In the genomic region with DNA sequence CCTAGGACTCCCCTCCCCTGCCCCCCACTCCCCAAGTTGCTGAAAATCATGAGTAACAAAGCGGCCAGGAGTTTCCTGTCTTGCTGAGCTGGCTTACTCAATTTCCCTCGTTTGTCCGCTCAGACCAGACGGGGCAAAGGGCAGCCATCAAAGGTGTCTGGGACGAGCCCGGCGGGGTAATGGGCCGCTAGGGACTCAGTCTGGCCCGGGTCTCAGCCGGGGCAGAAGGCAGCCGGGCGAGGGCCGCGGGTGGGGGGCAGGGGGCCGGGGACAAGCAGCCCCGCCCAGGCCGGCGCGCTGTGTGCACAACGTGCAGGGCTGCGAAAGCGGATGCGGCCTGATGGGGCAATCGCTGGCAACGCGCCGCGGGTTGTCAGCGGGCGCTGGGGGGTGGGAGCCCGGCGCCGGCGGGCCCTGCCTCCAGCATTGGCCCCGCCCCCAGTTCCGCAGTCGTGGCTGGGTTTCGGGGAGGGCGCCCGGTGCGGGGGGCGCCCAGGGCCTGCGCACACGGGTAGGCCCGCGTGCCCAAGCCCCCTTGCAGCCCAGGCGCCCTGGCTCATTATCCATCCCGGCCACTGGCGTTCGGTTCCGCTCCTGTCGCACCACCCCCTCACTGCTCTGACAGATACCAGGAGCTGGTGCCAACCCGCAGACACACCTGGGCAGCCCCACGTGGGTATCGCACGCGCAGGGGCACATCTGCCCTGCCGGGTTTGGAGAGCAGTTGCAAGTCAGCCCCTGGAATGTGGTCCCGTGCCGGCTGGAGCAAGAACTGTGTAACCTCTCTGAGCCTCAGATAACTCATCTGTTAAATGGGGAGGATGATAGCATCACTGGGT, we compare ENCODE assay signal across 1 cellular context.
TF ChIP-seq lines count a peak whose summit lies in the region.

No MANE protein-coding gene starts in this region.

TF ChIP-seq in HepG2, 621 proteins besides CTCF, POLR2A, EP300 and RAD21 (continued from another document and continues in another):
- TF ChIP-seq, protein P1, sequence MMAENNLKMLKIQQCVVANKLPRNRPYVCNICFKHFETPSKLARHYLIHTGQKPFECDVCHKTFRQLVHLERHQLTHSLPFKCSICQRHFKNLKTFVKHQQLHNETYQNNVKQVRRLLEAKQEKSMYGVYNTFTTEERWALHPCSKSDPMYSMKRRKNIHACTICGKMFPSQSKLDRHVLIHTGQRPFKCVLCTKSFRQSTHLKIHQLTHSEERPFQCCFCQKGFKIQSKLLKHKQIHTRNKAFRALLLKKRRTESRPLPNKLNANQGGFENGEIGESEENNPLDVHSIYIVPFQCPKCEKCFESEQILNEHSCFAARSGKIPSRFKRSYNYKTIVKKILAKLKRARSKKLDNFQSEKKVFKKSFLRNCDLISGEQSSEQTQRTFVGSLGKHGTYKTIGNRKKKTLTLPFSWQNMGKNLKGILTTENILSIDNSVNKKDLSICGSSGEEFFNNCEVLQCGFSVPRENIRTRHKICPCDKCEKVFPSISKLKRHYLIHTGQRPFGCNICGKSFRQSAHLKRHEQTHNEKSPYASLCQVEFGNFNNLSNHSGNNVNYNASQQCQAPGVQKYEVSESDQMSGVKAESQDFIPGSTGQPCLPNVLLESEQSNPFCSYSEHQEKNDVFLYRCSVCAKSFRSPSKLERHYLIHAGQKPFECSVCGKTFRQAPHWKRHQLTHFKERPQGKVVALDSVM (CRISPR knock-in tag; IDR thresholded peaks at IDR 0.05): no peak
- TF ChIP-seq FOXP1 (IDR thresholded peaks at IDR 0.05): no peak
- peak; percentile 45; the same call in 1 of the 2 replicates for TF ChIP-seq FOXP1 (CRISPR knock-in tag; IDR thresholded peaks at IDR 0.05)
- TF ChIP-seq KDM6A (CRISPR knock-in tag; IDR thresholded peaks at IDR 0.05; ENCODE audit: low read depth): peak; percentile 67; the same call in 1 of the 2 replicates
- no peak for TF ChIP-seq ZNF773 (CRISPR knock-in tag; IDR thresholded peaks at IDR 0.05; ENCODE audit: borderline replicate concordance)
- TF ChIP-seq MAFK (conservative IDR thresholded peaks at IDR 0.05 in 1 of 2, IDR thresholded peaks at IDR 0.05 in 1 of 2; ENCODE audit: low read length in 2 of 2): no peak
- no peak for TF ChIP-seq CHCHD3 (CRISPR knock-in tag; IDR thresholded peaks at IDR 0.05)
- TF ChIP-seq IKZF1 (IDR thresholded peaks at IDR 0.05): no peak
- TF ChIP-seq, protein P2, sequence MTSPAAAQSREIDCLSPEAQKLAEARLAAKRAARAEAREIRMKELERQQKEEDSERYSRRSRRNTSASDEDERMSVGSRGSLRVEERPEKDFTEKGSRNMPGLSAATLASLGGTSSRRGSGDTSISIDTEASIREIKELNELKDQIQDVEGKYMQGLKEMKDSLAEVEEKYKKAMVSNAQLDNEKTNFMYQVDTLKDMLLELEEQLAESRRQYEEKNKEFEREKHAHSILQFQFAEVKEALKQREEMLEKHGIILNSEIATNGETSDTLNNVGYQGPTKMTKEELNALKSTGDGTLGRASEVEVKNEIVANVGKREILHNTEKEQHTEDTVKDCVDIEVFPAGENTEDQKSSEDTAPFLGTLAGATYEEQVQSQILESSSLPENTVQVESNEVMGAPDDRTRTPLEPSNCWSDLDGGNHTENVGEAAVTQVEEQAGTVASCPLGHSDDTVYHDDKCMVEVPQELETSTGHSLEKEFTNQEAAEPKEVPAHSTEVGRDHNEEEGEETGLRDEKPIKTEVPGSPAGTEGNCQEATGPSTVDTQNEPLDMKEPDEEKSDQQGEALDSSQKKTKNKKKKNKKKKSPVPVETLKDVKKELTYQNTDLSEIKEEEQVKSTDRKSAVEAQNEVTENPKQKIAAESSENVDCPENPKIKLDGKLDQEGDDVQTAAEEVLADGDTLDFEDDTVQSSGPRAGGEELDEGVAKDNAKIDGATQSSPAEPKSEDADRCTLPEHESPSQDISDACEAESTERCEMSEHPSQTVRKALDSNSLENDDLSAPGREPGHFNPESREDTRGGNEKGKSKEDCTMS (CRISPR knock-in tag; conservative IDR thresholded peaks at IDR 0.05): no peak
- TF ChIP-seq, protein P3, sequence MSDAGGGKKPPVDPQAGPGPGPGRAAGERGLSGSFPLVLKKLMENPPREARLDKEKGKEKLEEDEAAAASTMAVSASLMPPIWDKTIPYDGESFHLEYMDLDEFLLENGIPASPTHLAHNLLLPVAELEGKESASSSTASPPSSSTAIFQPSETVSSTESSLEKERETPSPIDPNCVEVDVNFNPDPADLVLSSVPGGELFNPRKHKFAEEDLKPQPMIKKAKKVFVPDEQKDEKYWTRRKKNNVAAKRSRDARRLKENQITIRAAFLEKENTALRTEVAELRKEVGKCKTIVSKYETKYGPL (CRISPR knock-in tag; IDR thresholded peaks at IDR 0.05): no peak
- TF ChIP-seq ZNF629 (CRISPR knock-in tag; conservative IDR thresholded peaks at IDR 0.05): peak; percentile 95
- TF ChIP-seq POLR2AphosphoS2 (IDR thresholded peaks at IDR 0.05; ENCODE audit: low read depth, low read length): no peak
- TF ChIP-seq ZFP90 (CRISPR knock-in tag; IDR thresholded peaks at IDR 0.05; ENCODE audit: borderline replicate concordance): no peak
- TF ChIP-seq, protein P4, sequence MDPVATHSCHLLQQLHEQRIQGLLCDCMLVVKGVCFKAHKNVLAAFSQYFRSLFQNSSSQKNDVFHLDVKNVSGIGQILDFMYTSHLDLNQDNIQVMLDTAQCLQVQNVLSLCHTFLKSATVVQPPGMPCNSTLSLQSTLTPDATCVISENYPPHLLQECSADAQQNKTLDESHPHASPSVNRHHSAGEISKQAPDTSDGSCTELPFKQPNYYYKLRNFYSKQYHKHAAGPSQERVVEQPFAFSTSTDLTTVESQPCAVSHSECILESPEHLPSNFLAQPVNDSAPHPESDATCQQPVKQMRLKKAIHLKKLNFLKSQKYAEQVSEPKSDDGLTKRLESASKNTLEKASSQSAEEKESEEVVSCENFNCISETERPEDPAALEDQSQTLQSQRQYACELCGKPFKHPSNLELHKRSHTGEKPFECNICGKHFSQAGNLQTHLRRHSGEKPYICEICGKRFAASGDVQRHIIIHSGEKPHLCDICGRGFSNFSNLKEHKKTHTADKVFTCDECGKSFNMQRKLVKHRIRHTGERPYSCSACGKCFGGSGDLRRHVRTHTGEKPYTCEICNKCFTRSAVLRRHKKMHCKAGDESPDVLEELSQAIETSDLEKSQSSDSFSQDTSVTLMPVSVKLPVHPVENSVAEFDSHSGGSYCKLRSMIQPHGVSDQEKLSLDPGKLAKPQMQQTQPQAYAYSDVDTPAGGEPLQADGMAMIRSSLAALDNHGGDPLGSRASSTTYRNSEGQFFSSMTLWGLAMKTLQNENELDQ (CRISPR knock-in tag; IDR thresholded peaks at IDR 0.05; ENCODE audit: borderline replicate concordance): no peak
- no peak for TF ChIP-seq NFKBIZ (CRISPR knock-in tag; IDR thresholded peaks at IDR 0.05)
- no peak for TF ChIP-seq FOSL2 (CRISPR knock-in tag; IDR thresholded peaks at IDR 0.05)
- no peak for TF ChIP-seq MEIS1 (CRISPR knock-in tag; IDR thresholded peaks at IDR 0.05; ENCODE audit: borderline replicate concordance)
- no peak for TF ChIP-seq ZNF558 (CRISPR knock-in tag; IDR thresholded peaks at IDR 0.05; ENCODE audit: borderline replicate concordance)
- TF ChIP-seq, protein P5, sequence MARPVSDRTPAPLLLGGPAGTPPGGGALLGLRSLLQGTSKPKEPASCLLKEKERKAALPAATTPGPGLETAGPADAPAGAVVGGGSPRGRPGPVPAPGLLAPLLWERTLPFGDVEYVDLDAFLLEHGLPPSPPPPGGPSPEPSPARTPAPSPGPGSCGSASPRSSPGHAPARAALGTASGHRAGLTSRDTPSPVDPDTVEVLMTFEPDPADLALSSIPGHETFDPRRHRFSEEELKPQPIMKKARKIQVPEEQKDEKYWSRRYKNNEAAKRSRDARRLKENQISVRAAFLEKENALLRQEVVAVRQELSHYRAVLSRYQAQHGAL (CRISPR knock-in tag; IDR thresholded peaks at IDR 0.05; ENCODE audit: not compliant biosample characterization): no peak
- peak; percentile 84 for TF ChIP-seq RARA (CRISPR knock-in tag; IDR thresholded peaks at IDR 0.05)
- TF ChIP-seq CREM (IDR thresholded peaks at IDR 0.05): peak; percentile 45; the same call in 1 of the 2 replicates
- no peak for TF ChIP-seq CREM (CRISPR knock-in tag; IDR thresholded peaks at IDR 0.05)
- TF ChIP-seq GTF2F1 (IDR thresholded peaks at IDR 0.05; ENCODE audit: low read length): no peak
- TF ChIP-seq FOXM1 (CRISPR knock-in tag; IDR thresholded peaks at IDR 0.05): no peak
- TF ChIP-seq ZNF776 (CRISPR knock-in tag; IDR thresholded peaks at IDR 0.05): 0 out of 2 replicates have a peak, but pooled peaks have one; percentile 66
- 0 out of 2 replicates have a peak, but pooled peaks have one; percentile 55 for TF ChIP-seq ZNF550 (CRISPR knock-in tag; IDR thresholded peaks at IDR 0.05; ENCODE audit: borderline replicate concordance)
- TF ChIP-seq GATAD2A (CRISPR knock-in tag; IDR thresholded peaks at IDR 0.05): peak; percentile 29; the same call in 1 of the 2 replicates
- TF ChIP-seq TRIM24 (CRISPR knock-in tag; IDR thresholded peaks at IDR 0.05): no peak
- no peak for TF ChIP-seq ZNF672 (CRISPR knock-in tag; IDR thresholded peaks at IDR 0.05)
- TF ChIP-seq, protein P6, sequence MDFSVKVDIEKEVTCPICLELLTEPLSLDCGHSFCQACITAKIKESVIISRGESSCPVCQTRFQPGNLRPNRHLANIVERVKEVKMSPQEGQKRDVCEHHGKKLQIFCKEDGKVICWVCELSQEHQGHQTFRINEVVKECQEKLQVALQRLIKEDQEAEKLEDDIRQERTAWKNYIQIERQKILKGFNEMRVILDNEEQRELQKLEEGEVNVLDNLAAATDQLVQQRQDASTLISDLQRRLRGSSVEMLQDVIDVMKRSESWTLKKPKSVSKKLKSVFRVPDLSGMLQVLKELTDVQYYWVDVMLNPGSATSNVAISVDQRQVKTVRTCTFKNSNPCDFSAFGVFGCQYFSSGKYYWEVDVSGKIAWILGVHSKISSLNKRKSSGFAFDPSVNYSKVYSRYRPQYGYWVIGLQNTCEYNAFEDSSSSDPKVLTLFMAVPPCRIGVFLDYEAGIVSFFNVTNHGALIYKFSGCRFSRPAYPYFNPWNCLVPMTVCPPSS (IDR thresholded peaks at IDR 0.05): no peak
- peak; percentile 67 for TF ChIP-seq XRCC5 (optimal IDR thresholded peaks at IDR 0.05; ENCODE audit: low read length)
- TF ChIP-seq MED13 (CRISPR knock-in tag; IDR thresholded peaks at IDR 0.05): peak; percentile 68; the same call in 1 of the 2 replicates
- TF ChIP-seq, protein P7, sequence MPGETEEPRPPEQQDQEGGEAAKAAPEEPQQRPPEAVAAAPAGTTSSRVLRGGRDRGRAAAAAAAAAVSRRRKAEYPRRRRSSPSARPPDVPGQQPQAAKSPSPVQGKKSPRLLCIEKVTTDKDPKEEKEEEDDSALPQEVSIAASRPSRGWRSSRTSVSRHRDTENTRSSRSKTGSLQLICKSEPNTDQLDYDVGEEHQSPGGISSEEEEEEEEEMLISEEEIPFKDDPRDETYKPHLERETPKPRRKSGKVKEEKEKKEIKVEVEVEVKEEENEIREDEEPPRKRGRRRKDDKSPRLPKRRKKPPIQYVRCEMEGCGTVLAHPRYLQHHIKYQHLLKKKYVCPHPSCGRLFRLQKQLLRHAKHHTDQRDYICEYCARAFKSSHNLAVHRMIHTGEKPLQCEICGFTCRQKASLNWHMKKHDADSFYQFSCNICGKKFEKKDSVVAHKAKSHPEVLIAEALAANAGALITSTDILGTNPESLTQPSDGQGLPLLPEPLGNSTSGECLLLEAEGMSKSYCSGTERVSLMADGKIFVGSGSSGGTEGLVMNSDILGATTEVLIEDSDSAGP (CRISPR knock-in tag; IDR thresholded peaks at IDR 0.05; ENCODE audit: borderline replicate concordance): peak; percentile 60; the same call in 1 of the 2 replicates
- TF ChIP-seq, protein P8, sequence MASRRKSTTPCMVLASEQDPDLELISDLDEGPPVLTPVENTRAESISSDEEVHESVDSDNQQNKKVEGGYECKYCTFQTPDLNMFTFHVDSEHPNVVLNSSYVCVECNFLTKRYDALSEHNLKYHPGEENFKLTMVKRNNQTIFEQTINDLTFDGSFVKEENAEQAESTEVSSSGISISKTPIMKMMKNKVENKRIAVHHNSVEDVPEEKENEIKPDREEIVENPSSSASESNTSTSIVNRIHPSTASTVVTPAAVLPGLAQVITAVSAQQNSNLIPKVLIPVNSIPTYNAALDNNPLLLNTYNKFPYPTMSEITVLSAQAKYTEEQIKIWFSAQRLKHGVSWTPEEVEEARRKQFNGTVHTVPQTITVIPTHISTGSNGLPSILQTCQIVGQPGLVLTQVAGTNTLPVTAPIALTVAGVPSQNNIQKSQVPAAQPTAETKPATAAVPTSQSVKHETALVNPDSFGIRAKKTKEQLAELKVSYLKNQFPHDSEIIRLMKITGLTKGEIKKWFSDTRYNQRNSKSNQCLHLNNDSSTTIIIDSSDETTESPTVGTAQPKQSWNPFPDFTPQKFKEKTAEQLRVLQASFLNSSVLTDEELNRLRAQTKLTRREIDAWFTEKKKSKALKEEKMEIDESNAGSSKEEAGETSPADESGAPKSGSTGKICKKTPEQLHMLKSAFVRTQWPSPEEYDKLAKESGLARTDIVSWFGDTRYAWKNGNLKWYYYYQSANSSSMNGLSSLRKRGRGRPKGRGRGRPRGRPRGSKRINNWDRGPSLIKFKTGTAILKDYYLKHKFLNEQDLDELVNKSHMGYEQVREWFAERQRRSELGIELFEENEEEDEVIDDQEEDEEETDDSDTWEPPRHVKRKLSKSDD (CRISPR knock-in tag; IDR thresholded peaks at IDR 0.05; ENCODE audit: low read depth): no peak
- peak; percentile 2; the same call in 1 of the 2 replicates for TF ChIP-seq PITX1 (CRISPR knock-in tag; IDR thresholded peaks at IDR 0.05)
- no peak for TF ChIP-seq U2AF1 (optimal IDR thresholded peaks at IDR 0.05; ENCODE audit: low read depth, low read length)
- no peak for TF ChIP-seq ONECUT2 (CRISPR knock-in tag; IDR thresholded peaks at IDR 0.05)
- TF ChIP-seq GATA4 (IDR thresholded peaks at IDR 0.05; ENCODE audit: borderline replicate concordance, low read depth): peak; percentile 11; the same call in 1 of the 2 replicates
- TF ChIP-seq ZNF749 (CRISPR knock-in tag; IDR thresholded peaks at IDR 0.05; ENCODE audit: borderline replicate concordance): no peak
- TF ChIP-seq, protein P9, sequence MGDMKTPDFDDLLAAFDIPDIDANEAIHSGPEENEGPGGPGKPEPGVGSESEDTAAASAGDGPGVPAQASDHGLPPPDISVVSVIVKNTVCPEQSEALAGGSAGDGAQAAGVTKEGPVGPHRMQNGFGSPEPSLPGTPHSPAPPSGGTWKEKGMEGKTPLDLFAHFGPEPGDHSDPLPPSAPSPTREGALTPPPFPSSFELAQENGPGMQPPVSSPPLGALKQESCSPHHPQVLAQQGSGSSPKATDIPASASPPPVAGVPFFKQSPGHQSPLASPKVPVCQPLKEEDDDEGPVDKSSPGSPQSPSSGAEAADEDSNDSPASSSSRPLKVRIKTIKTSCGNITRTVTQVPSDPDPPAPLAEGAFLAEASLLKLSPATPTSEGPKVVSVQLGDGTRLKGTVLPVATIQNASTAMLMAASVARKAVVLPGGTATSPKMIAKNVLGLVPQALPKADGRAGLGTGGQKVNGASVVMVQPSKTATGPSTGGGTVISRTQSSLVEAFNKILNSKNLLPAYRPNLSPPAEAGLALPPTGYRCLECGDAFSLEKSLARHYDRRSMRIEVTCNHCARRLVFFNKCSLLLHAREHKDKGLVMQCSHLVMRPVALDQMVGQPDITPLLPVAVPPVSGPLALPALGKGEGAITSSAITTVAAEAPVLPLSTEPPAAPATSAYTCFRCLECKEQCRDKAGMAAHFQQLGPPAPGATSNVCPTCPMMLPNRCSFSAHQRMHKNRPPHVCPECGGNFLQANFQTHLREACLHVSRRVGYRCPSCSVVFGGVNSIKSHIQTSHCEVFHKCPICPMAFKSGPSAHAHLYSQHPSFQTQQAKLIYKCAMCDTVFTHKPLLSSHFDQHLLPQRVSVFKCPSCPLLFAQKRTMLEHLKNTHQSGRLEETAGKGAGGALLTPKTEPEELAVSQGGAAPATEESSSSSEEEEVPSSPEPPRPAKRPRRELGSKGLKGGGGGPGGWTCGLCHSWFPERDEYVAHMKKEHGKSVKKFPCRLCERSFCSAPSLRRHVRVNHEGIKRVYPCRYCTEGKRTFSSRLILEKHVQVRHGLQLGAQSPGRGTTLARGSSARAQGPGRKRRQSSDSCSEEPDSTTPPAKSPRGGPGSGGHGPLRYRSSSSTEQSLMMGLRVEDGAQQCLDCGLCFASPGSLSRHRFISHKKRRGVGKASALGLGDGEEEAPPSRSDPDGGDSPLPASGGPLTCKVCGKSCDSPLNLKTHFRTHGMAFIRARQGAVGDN (CRISPR knock-in tag; IDR thresholded peaks at IDR 0.05): peak; percentile 95
